Comparison of ENCODE assay signal across 10 cellular contexts in the genomic region with DNA sequence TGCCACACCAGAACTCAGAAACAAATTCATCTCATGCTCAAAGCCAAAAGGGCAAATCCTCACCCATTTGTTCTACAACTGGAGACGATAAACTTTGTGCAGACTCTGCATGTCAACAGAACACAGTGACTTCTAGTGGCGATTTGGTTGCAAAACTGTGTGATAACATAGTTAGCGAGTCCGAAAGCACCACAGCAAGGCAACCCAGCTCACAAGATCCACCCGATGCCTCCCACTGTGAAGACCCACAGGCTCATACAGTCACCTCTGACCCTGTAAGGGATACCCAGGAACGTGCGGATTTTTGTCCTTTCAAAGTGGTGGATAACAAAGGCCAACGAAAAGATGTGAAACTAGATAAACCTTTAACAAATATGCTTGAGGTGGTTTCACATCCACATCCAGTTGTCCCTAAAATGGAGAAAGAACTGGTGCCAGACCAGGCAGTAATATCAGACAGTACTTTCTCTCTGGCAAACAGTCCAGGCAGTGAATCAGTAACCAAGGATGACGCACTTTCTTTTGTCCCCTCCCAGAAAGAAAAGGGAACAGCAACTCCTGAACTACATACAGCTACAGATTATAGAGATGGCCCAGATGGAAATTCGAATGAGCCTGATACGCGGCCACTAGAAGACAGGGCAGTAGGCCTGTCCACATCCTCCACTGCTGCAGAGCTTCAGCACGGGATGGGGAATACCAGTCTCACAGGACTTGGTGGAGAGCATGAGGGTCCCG.
DNase-seq lines count a peak whose midpoint lies in the region; ATAC-seq and TF ChIP-seq lines count a peak whose summit lies in the region.
"Had no signal": no experiment of that assay in that cellular context is flagged by ENCODE, and none has a peak within 500 bp of the region (broad histone marks: within the 10 kb centered on the region; RNA-seq: fewer than 3 reads in every experiment).

No MANE protein-coding gene starts in this region.

- intact Hi-C loops in Right ventricle myocardium inferior (cut with DNase I) (loop anchor here (5.0 kb wide), 5 partner anchors 33 to 127 kb away; no protein-coding TSS in a partner anchor), cardiac septum (cut with DNase I) (loop anchor here (5.0 kb wide), 3 partner anchors 42 to 248 kb away; no protein-coding TSS in a partner anchor), vagina (cut with DNase I) (no loop called here)

- H3K9me3 ChIP-seq in vagina: no peaks in the 10 kb centered on the region
- H3K9me3 ChIP-seq in MG63: no peaks in the 10 kb centered on the region

- no peak for TF ChIP-seq POLR2A in vagina (IDR thresholded peaks at IDR 0.05)

- H3K4me3 ChIP-seq in cardiac fibroblast (replicated peaks in 1 of 2; ENCODE audit: low read depth in 2 of 2, low read length in 2 of 2) (peak overlapping the region in 1 of 2 donors; percentile 25), vagina (no peak overlapping the region), MG63 (no peak overlapping the region)
- H3K4me3 ChIP-seq: SK-N-MC had no signal

- H3K4me1 ChIP-seq in vagina: peaks cover 54% of the 10 kb centered on the region

- H3K27me3 ChIP-seq in vagina (no peaks in the 10 kb centered on the region), MG63 (no peaks in the 10 kb centered on the region)

- DNase-seq in Right ventricle myocardium inferior (ENCODE audit: missing footprints) (peak; percentile 60), cardiac septum (ENCODE audit: low spot score) (no peak), cardiac fibroblast (ENCODE audit: low read depth in 2 of 2) (peak; percentile 81 to 86), mucosa of gallbladder (ENCODE audit: low spot score) (peak; percentile 82), vagina (ENCODE audit: extremely low spot score in 2 of 2) (no peak), GM19240 (ENCODE audit: insufficient read length, low spot score) (no peak), MG63 (no peak)
- DNase-seq: DMS153 had no signal

- TF ChIP-seq CTCF in cardiac fibroblast (IDR thresholded peaks at IDR 0.05; ENCODE audit: low read depth, low read length) (no peak), vagina (IDR thresholded peaks at IDR 0.05) (no peak)

- H3K36me3 ChIP-seq in vagina (peaks cover 0 to 21% of the 10 kb centered on the region in 2 donors), MG63 (peaks cover 29% of the 10 kb centered on the region)

- peak; percentile 56 for ATAC-seq in Right ventricle myocardium inferior
- ATAC-seq in HG03025 (IDR thresholded peaks at IDR 0.05; ENCODE audit: low FRiP score, unreplicated experiment): no peak

- peak overlapping the region; percentile 87 for H3K27ac ChIP-seq in vagina
- H3K27ac ChIP-seq: SK-N-MC had no signal

Comparison
In these comparisons a context has a peak if more than half of its experiments do, and no peak if none do; other contexts are left out.
1. DNase-seq: peak in Right ventricle myocardium inferior (single experiment), cardiac fibroblast (2 of 2) and mucosa of gallbladder (single experiment); none in cardiac septum (single experiment), vagina (0 of 2), GM19240 (single experiment) and MG63 (single experiment).